ENCODE assay signal across 2 cellular contexts in the genomic region with DNA sequence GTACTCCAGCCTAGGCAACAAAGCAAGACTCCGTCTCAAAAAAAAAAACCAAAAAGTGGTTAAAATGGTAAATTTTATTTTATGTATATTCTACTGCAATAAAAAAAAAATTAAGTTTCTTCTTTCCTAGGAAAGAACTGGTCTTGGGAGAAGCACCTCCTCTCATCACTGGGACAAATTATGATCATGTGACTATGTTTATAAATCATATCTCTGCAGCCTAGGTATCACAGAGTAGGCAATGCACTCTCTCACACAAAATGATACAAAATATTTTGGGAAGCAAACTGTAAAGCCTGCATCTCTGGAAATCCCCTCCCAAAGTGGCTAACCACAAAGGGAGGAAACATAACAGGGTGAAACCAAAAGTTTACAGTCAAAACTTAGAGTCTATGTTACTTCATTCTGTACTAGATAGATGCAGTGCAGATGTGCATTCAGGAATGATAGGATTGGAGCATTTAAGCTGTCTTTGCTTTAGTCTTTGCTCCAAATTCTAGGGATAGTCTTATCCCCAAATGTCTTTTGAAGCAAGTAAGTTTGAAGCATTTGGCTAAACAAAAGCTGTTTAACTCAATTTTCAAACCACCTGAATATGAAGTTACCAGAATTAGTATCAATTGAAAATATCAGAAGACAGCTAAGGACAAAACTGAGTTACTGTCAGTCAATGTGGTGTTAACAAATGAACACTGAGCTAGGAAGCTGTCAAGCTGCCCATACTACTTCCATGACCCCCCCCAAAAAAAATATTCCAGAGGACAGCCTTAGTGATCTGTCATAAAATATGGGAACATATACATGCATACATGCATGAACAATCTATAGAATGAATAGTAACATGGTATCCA.
TF ChIP-seq lines count a peak whose summit lies in the region.

No MANE protein-coding gene starts in this region.

TF ChIP-seq in K562, 482 proteins besides CTCF, POLR2A, EP300 and RAD21:
- peak; percentile 53 for TF ChIP-seq TFE3 (CRISPR knock-in tag; IDR thresholded peaks at IDR 0.05)
- TF ChIP-seq ZKSCAN3 (CRISPR knock-in tag; IDR thresholded peaks at IDR 0.05), result no peak
TF ChIP-seq in K562: peak in this region for 1.

TF ChIP-seq in HepG2, 621 proteins besides CTCF, POLR2A, EP300 and RAD21:
- TF ChIP-seq KMT2B (CRISPR knock-in tag; IDR thresholded peaks at IDR 0.05) (no peak), NFE2L1 (CRISPR knock-in tag; IDR thresholded peaks at IDR 0.05; ENCODE audit: borderline replicate concordance) (no peak), STAG1 (CRISPR knock-in tag; IDR thresholded peaks at IDR 0.05) (no peak), ZNF276 (CRISPR knock-in tag; IDR thresholded peaks at IDR 0.05; ENCODE audit: low read depth) (no peak), ZNF558 (CRISPR knock-in tag; IDR thresholded peaks at IDR 0.05; ENCODE audit: borderline replicate concordance) (no peak), ZNF510 (CRISPR knock-in tag; IDR thresholded peaks at IDR 0.05; ENCODE audit: low read depth) (no peak), KLF13 (CRISPR knock-in tag; IDR thresholded peaks at IDR 0.05) (no peak), GRHL1 (CRISPR knock-in tag; conservative IDR thresholded peaks at IDR 0.05) (no peak), FOXP1 (IDR thresholded peaks at IDR 0.05) (no peak), FOXP1 (CRISPR knock-in tag; IDR thresholded peaks at IDR 0.05) (no peak), SMARCC2 (IDR thresholded peaks at IDR 0.05) (no peak), ZNF407 (CRISPR knock-in tag; IDR thresholded peaks at IDR 0.05; ENCODE audit: not compliant biosample characterization) (no peak), U2AF1 (optimal IDR thresholded peaks at IDR 0.05; ENCODE audit: low read depth, low read length) (no peak), KMT2A (CRISPR knock-in tag; IDR thresholded peaks at IDR 0.05) (no peak)
